Comparison of ENCODE assay signal across 1 cellular context in genomic region chr3:119595639-119596329, GRCh38.
TF ChIP-seq lines count a peak whose summit lies in the region.

No MANE protein-coding gene starts in this region.

TF ChIP-seq in endothelial cell of umbilical vein, 7 proteins besides CTCF, POLR2A, EP300 and RAD21:
- no peak for TF ChIP-seq FOS (IDR thresholded peaks at IDR 0.05; ENCODE audit: borderline replicate concordance, insufficient read depth, low read length)
TF ChIP-seq in endothelial cell of umbilical vein: peak in this region for 0.
